Comparison of ENCODE assay signal across 14 cellular contexts in the genomic region with DNA sequence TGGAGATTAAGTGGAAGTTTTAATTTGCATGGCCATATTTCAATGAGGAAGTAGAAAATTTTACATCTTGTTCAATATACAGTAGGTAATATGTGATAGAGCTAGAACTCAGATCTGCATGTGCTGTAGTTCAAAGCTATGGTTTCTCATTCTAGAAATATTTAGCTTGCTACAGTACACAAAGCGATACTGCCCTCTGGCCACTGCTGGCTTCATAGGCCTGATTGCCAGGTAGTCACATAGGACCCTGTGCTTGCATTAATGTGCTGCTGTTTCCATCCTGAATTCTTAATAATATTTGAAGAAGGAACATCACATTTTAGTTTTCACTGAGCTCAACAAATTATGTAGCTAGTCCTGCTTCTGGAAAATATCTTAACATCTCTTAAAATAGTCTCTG.
DNase-seq lines count a peak whose midpoint lies in the region; ATAC-seq, FAIRE-seq and TF ChIP-seq lines count a peak whose summit lies in the region.
"Had no signal": no experiment of that assay in that cellular context is flagged by ENCODE, and none has a peak within 500 bp of the region (broad histone marks: within the 10 kb centered on the region; RNA-seq: fewer than 3 reads in every experiment).

No MANE protein-coding gene starts in this region.

- peaks cover 0 to 2% (median 0%) of the 10 kb centered on the region in 3 donors for H3K36me3 Mint-ChIP-seq in naive thymus-derived CD8-positive, alpha-beta T cell
- H3K36me3 Mint-ChIP-seq: natural killer cell treated with Interleukin-12 subunit alpha and Interleukin-12 subunit beta and Interleukin-15 and Interleukin-18, amount 100 ng/mL, for 72 hours had no signal

- H3K4me3 ChIP-seq in skeletal muscle cell (ENCODE audit: low read depth, low read length) (no peak overlapping the region), small intestine (ENCODE audit: low read depth in 1 of 2, low read length in 2 of 2) (no peak overlapping the region)
- H3K4me3 ChIP-seq: testis had no signal

- WGBS in small intestine, 3 donors = 86 to 97% (median 96%) methylated on average over 1 of the region's 1 CpG

- no peaks in the 10 kb centered on the region for H3K4me1 Mint-ChIP-seq in naive thymus-derived CD8-positive, alpha-beta T cell

- no peak overlapping the region for H3K27ac ChIP-seq in small intestine (ENCODE audit: low read depth in 1 of 2, low read length in 1 of 2)
- H3K27ac ChIP-seq: testis had no signal

- no peak for ATAC-seq in naive thymus-derived CD8-positive, alpha-beta T cell
- ATAC-seq: natural killer cell treated with Interleukin-12 subunit alpha and Interleukin-12 subunit beta and Interleukin-15 and Interleukin-18, amount 100 ng/mL, for 72 hours had no signal

- TF ChIP-seq POLR2A in erythroblast (IDR thresholded peaks at IDR 0.05; ENCODE audit: low read length) = no peak

- no peak overlapping the region for H3K27ac Mint-ChIP-seq in naive thymus-derived CD8-positive, alpha-beta T cell
- H3K27ac Mint-ChIP-seq: natural killer cell treated with Interleukin-12 subunit alpha and Interleukin-12 subunit beta and Interleukin-15 and Interleukin-18, amount 100 ng/mL, for 72 hours had no signal

- H3K9me3 ChIP-seq in small intestine (ENCODE audit: control insufficient read depth, low read depth) = no peaks in the 10 kb centered on the region
- H3K9me3 ChIP-seq: testis had no signal

- FAIRE-seq in small intestine (lab: Jason Lieb, UNC) = no peak

- H3K36me3 ChIP-seq in small intestine (ENCODE audit: control insufficient read depth in 2 of 2, insufficient read depth in 2 of 2, low read length in 2 of 2) = no peaks in the 10 kb centered on the region

- DNase-seq in DMS 273 (lab: John Stamatoyannopoulos, UW; ENCODE audit: unreplicated experiment) (peak; percentile 37), DMS 273 treated with DMSO at 0.1 percent for 48 hours (lab: John Stamatoyannopoulos, UW) (no peak), RKO (ENCODE audit: low spot score) (peak; percentile 40), erythroblast (lab: John Stamatoyannopoulos, UW) (peak; percentile 4 to 20), skeletal muscle cell (ENCODE audit: low read depth) (peak; percentile 7), small intestine (no peak)
- DNase-seq in naive thymus-derived CD8-positive, alpha-beta T cell = no peak
- no peak for DNase-seq in stimulated activated CD4-positive, alpha-beta T cell treated with anti-CD3 and anti-CD28 coated beads, Interleukin-4, amount 100 ng/mL, for 4 hours
- DNase-seq: 8988T; activated CD4-positive, alpha-beta T cell treated with anti-CD3 and anti-CD28 coated beads, Interleukin-2, amount 50 U/mL, for 4 hours; Right ventricle myocardium superior; stimulated activated CD4-positive, alpha-beta T cell treated with anti-CD3 and anti-CD28 coated beads, Interleukin-1b, Interleukin-23, amount 100 ng/mL, for 48 hours; testis had no signal

- H3K4me3 Mint-ChIP-seq in naive thymus-derived CD8-positive, alpha-beta T cell = no peak overlapping the region
- H3K4me3 Mint-ChIP-seq: natural killer cell treated with Interleukin-12 subunit alpha and Interleukin-12 subunit beta and Interleukin-15 and Interleukin-18, amount 100 ng/mL, for 72 hours had no signal

- no peaks in the 10 kb centered on the region for H3K4me1 ChIP-seq in small intestine (ENCODE audit: control insufficient read depth in 2 of 2, insufficient read depth in 1 of 2, low read depth in 1 of 2, low read length in 1 of 2)
- H3K4me1 ChIP-seq: testis had no signal

- no peaks in the 10 kb centered on the region for H3K27me3 ChIP-seq in small intestine (ENCODE audit: control insufficient read depth in 2 of 2, insufficient read depth in 2 of 2, low read length in 2 of 2)
- H3K27me3 ChIP-seq: testis had no signal

- POLR2A ChIA-PET in naive thymus-derived CD8-positive, alpha-beta T cell (lab: Charles Lee) = no interaction called here

- peaks cover 0 to 18% (median 8%) of the 10 kb centered on the region in 5 donors for H3K27me3 Mint-ChIP-seq in naive thymus-derived CD8-positive, alpha-beta T cell

- peaks cover 0 to 6% (median 0%) of the 10 kb centered on the region in 9 donors for H3K9me3 Mint-ChIP-seq in naive thymus-derived CD8-positive, alpha-beta T cell
- H3K9me3 Mint-ChIP-seq: natural killer cell treated with Interleukin-12 subunit alpha and Interleukin-12 subunit beta and Interleukin-15 and Interleukin-18, amount 100 ng/mL, for 72 hours had no signal

Comparison
In these comparisons a context has a peak if more than half of its experiments do, and no peak if none do; other contexts are left out.
1. DNase-seq: peak in DMS 273 (single experiment), RKO (single experiment), erythroblast (2 of 2) and skeletal muscle cell (single experiment); none in DMS 273 treated with DMSO at 0.1 percent for 48 hours (single experiment), naive thymus-derived CD8-positive, alpha-beta T cell (0 of 10), small intestine (single experiment) and stimulated activated CD4-positive, alpha-beta T cell treated with anti-CD3 and anti-CD28 coated beads, Interleukin-4, amount 100 ng/mL, for 4 hours (0 of 2).